In genomic region chr1:51189421-51190073, GRCh38 we compare ENCODE assay signal across 8 cellular contexts. TPM values are rescaled to one million over a fixed set of nuclear protein-coding genes. Genes with fewer than 3 reads are reported as not detected.
A peak's percentile ranks its signal among the peaks of the same experiment; 100 is the strongest.
DNase-seq lines count a peak whose midpoint lies in the region; ATAC-seq and TF ChIP-seq lines count a peak whose summit lies in the region.

No MANE protein-coding gene starts in this region.

- DNase-seq in COLO668 (lab: John Stamatoyannopoulos, UW; ENCODE audit: unreplicated experiment) (peak; percentile 73), NCI-H2196 (lab: John Stamatoyannopoulos, UW; ENCODE audit: unreplicated experiment) (peak; percentile 77), WERI-Rb-1 (peak; percentile 31), neural progenitor cell (ENCODE audit: low spot score) (peak; percentile 66), UCSD-AML1 (lab: John Stamatoyannopoulos, UW; ENCODE audit: unreplicated experiment) (no peak)

- H3K36me3 Mint-ChIP-seq in neural progenitor cell = no peaks in the 10 kb centered on the region

- TF ChIP-seq CTCF in WERI-Rb-1 (IDR thresholded peaks at IDR 0.05; ENCODE audit: low read depth, low read length) (peak; percentile 59), neural progenitor cell (IDR thresholded peaks at IDR 0.05) (peak; percentile 99)

- H3K4me2 ChIP-seq in neural progenitor cell = no peak overlapping the region

- H3K79me2 ChIP-seq in neural progenitor cell (ENCODE audit: low read depth) = no peaks in the 10 kb centered on the region

- no peaks in the 10 kb centered on the region for H3K4me1 Mint-ChIP-seq in neural progenitor cell

- no peak overlapping the region for H3K4me3 Mint-ChIP-seq in neural progenitor cell

- no peak overlapping the region for H2AFZ ChIP-seq in neural progenitor cell (replicated peaks)

- no peaks in the 10 kb centered on the region for H3K27me3 ChIP-seq in WERI-Rb-1 (ENCODE audit: insufficient read depth, low read depth, severe bottlenecking)
- no peaks in the 10 kb centered on the region for H3K27me3 ChIP-seq in neural progenitor cell

- H3F3A ChIP-seq in neural progenitor cell (ENCODE audit: low read depth) = no peaks in the 10 kb centered on the region

- no peaks in the 10 kb centered on the region for H3K9me3 Mint-ChIP-seq in neural progenitor cell

- H3K4me3 ChIP-seq in WERI-Rb-1 (ENCODE audit: low read depth, low read length) (no peak overlapping the region), neural progenitor cell (no peak overlapping the region)

- H3K36me3 ChIP-seq in WERI-Rb-1 (no peaks in the 10 kb centered on the region), neural progenitor cell (no peaks in the 10 kb centered on the region)

- no peaks in the 10 kb centered on the region for H3K4me1 ChIP-seq in neural progenitor cell

- H3K27ac ChIP-seq in WERI-Rb-1 (no peak overlapping the region), neural progenitor cell (no peak overlapping the region)

- H3K27me3 Mint-ChIP-seq in neural progenitor cell (ENCODE audit: insufficient read depth, low read depth) = no peaks in the 10 kb centered on the region

- no peak overlapping the region for H3K9ac ChIP-seq in neural progenitor cell

- no peak overlapping the region for H3K27ac Mint-ChIP-seq in neural progenitor cell

- peak; percentile 70 for ATAC-seq in GM21723 (IDR thresholded peaks at IDR 0.05; ENCODE audit: unreplicated experiment)
- ATAC-seq in esophagus mucosa = peak; percentile 59
- no peak for ATAC-seq in HG02759 (IDR thresholded peaks at IDR 0.05; ENCODE audit: unreplicated experiment)

- no peaks in the 10 kb centered on the region for H4K20me1 ChIP-seq in neural progenitor cell (ENCODE audit: low read depth)

- no peaks in the 10 kb centered on the region for H3K9me3 ChIP-seq in WERI-Rb-1 (ENCODE audit: severe bottlenecking)
- H3K9me3 ChIP-seq in neural progenitor cell (ENCODE audit: low read depth) = no peaks in the 10 kb centered on the region

RNA-seq across cellular contexts. Expression of gene RNF11, which starts 46.5 kb away (rescaled TPM):
- total RNA-seq in esophagus mucosa (78.8 TPM), neural progenitor cell (ENCODE audit: low replicate concordance) (63.8 and 108 TPM in 2 replicates)
